In genomic region chr4:183659919-183660318, GRCh38 we compare ENCODE assay signal across 8 cellular contexts. TPM values are rescaled to one million over a fixed set of nuclear protein-coding genes. Genes with fewer than 3 reads are reported as not detected.
DNase-seq lines count a peak whose midpoint lies in the region; ATAC-seq and TF ChIP-seq lines count a peak whose summit lies in the region.

No MANE protein-coding gene starts in this region.

- peaks cover 39% of the 10 kb centered on the region for H3K4me1 Mint-ChIP-seq in activated CD4-positive, alpha-beta T cell treated with anti-CD3 and anti-CD28 coated beads, Interleukin-2, amount 10 ng/mL, durations not matched to agents 7 days and 5 days
- peaks cover 35% of the 10 kb centered on the region for H3K4me1 Mint-ChIP-seq in activated CD4-positive, alpha-beta memory T cell treated with anti-CD3 and anti-CD28 coated beads for 36 hours (ENCODE audit: low read depth)

- intact Hi-C loops in activated CD4-positive, alpha-beta memory T cell treated with anti-CD3 and anti-CD28 coated beads for 36 hours (cut with micrococcal nuclease): loop anchor here (1.0 to 2.0 kb wide), 6 partner anchors 63 to 742 kb away; partner anchors contain the start of gene CDKN2AIP
- intact Hi-C loops in stomach (cut with DNase I; ENCODE audit: low total_unique reads): no loop called here

- H3K27me3 Mint-ChIP-seq in activated CD4-positive, alpha-beta T cell treated with anti-CD3 and anti-CD28 coated beads, Interleukin-2, amount 10 ng/mL, durations not matched to agents 7 days and 5 days: no peaks in the 10 kb centered on the region
- H3K27me3 Mint-ChIP-seq in activated CD4-positive, alpha-beta memory T cell treated with anti-CD3 and anti-CD28 coated beads for 36 hours: no peaks in the 10 kb centered on the region

- H3K4me3 Mint-ChIP-seq in activated CD4-positive, alpha-beta T cell treated with anti-CD3 and anti-CD28 coated beads, Interleukin-2, amount 10 ng/mL, durations not matched to agents 7 days and 5 days: peak overlapping the region; percentile 86
- peak overlapping the region; percentile 85 for H3K4me3 Mint-ChIP-seq in activated CD4-positive, alpha-beta memory T cell treated with anti-CD3 and anti-CD28 coated beads for 36 hours

- CTCF ChIA-PET in activated CD4-positive, alpha-beta T cell treated with anti-CD3 and anti-CD28 coated beads, Interleukin-2, amount 10 ng/mL, durations not matched to agents 7 days and 5 days (lab: Charles Lee): interaction anchor here (0.6 to 1.2 kb wide), 4 partner anchors 8 to 564 kb away, joined by 3 read pairs; no protein-coding TSS in a partner anchor
- CTCF ChIA-PET in activated CD4-positive, alpha-beta memory T cell treated with anti-CD3 and anti-CD28 coated beads for 36 hours (lab: Charles Lee): interaction anchor here (0.9 to 1.4 kb wide), 3 partner anchors 13 to 190 kb away, joined by 3 to 5 read pairs (median 3); no protein-coding TSS in a partner anchor

- no peak for TF ChIP-seq EP300 in stomach (IDR thresholded peaks at IDR 0.05)

- no peaks in the 10 kb centered on the region for H3K27me3 ChIP-seq in iPS-18a (ENCODE audit: control insufficient read depth, insufficient read depth, low read length)
- no peaks in the 10 kb centered on the region for H3K27me3 ChIP-seq in stomach

- H3K36me3 ChIP-seq in iPS-18a (ENCODE audit: control insufficient read depth, low read depth, low read length): peaks cover 9% of the 10 kb centered on the region
- H3K36me3 ChIP-seq in stomach: peaks cover 0 to 17% (median 15%) of the 10 kb centered on the region in 4 donors

- WGBS in stomach, 5 donors: 2 to 7% (median 4%) methylated on average over 10 of the region's 10 CpGs

- H3K4me1 ChIP-seq in iPS-18a (ENCODE audit: control insufficient read depth, low read depth, low read length) (peaks cover 14% of the 10 kb centered on the region), stomach (peaks cover 7 to 48% (median 33%) of the 10 kb centered on the region in 4 donors)

- H3K27ac ChIP-seq in iPS-18a (ENCODE audit: low read length) (peak overlapping the region; percentile 18), stomach (peak overlapping the region in 4 of 5 donors; percentile 90 to 96 (median 93))

- ATAC-seq in HG03521 (IDR thresholded peaks at IDR 0.05; ENCODE audit: unreplicated experiment) (no peak), GM19463 (IDR thresholded peaks at IDR 0.05; ENCODE audit: unreplicated experiment) (no peak)

- peak overlapping the region; percentile 96 for H3K27ac Mint-ChIP-seq in activated CD4-positive, alpha-beta T cell treated with anti-CD3 and anti-CD28 coated beads, Interleukin-2, amount 10 ng/mL, durations not matched to agents 7 days and 5 days
- peak overlapping the region; percentile 80 for H3K27ac Mint-ChIP-seq in activated CD4-positive, alpha-beta memory T cell treated with anti-CD3 and anti-CD28 coated beads for 36 hours

- peak overlapping the region; percentile 96 for H3K4me3 ChIP-seq in iPS-18a (ENCODE audit: low read length)
- peak overlapping the region; percentile 62 to 91 (median 78) for H3K4me3 ChIP-seq in stomach

- no peak for TF ChIP-seq POLR2A in stomach (IDR thresholded peaks at IDR 0.05)

- no peak for DNase-seq in activated CD4-positive, alpha-beta T cell treated with anti-CD3 and anti-CD28 coated beads, Interleukin-2, amount 10 ng/mL, durations not matched to agents 7 days and 5 days
- no peak for DNase-seq in activated CD4-positive, alpha-beta T cell treated with anti-CD3 and anti-CD28 coated beads, Interleukin-2, amount 50 U/mL, for 48 hours
- no peak for DNase-seq in activated CD4-positive, alpha-beta memory T cell treated with anti-CD3 and anti-CD28 coated beads for 36 hours
- DNase-seq in stomach (no peak), NCI-H774 (lab: John Stamatoyannopoulos, UW) (no peak)

- TF ChIP-seq CTCF in stomach (IDR thresholded peaks at IDR 0.05): no peak

- POLR2A ChIA-PET in activated CD4-positive, alpha-beta T cell treated with anti-CD3 and anti-CD28 coated beads, Interleukin-2, amount 10 ng/mL, durations not matched to agents 7 days and 5 days (lab: Charles Lee): interaction anchor here (1.8 kb wide), 1 partner anchor 216 kb away, joined by 4 read pairs; the partner anchor contains the start of gene CDKN2AIP
- POLR2A ChIA-PET in activated CD4-positive, alpha-beta memory T cell treated with anti-CD3 and anti-CD28 coated beads for 36 hours (lab: Charles Lee): interaction anchor here (0.7 to 1.1 kb wide), 3 partner anchors 155 to 216 kb away, joined by 3 to 6 read pairs (median 3); partner anchors contain the start of genes CDKN2AIP and ING2

- no peaks in the 10 kb centered on the region for H3K9me3 Mint-ChIP-seq in activated CD4-positive, alpha-beta T cell treated with anti-CD3 and anti-CD28 coated beads, Interleukin-2, amount 10 ng/mL, durations not matched to agents 7 days and 5 days
- no peaks in the 10 kb centered on the region for H3K9me3 Mint-ChIP-seq in activated CD4-positive, alpha-beta memory T cell treated with anti-CD3 and anti-CD28 coated beads for 36 hours

- peak overlapping the region; percentile 87 for H3K9ac ChIP-seq in iPS-18a (ENCODE audit: low read length)

- peaks cover 10% of the 10 kb centered on the region for H3K36me3 Mint-ChIP-seq in activated CD4-positive, alpha-beta T cell treated with anti-CD3 and anti-CD28 coated beads, Interleukin-2, amount 10 ng/mL, durations not matched to agents 7 days and 5 days (ENCODE audit: low read depth)
- peaks cover 10% of the 10 kb centered on the region for H3K36me3 Mint-ChIP-seq in activated CD4-positive, alpha-beta memory T cell treated with anti-CD3 and anti-CD28 coated beads for 36 hours

- H3K9me3 ChIP-seq in iPS-18a (ENCODE audit: control insufficient read depth, low read depth, low read length) (no peaks in the 10 kb centered on the region), stomach (no peaks in the 10 kb centered on the region)

RNA-seq across cellular contexts. Expression of gene TRAPPC11, which starts 0.8 kb away (rescaled TPM):
- 10 to 100 TPM; 28.0 to 33.1 TPM for total RNA-seq in activated CD4-positive, alpha-beta T cell treated with anti-CD3 and anti-CD28 coated beads, Interleukin-2, amount 10 ng/mL, durations not matched to agents 7 days and 5 days
- total RNA-seq in activated CD4-positive, alpha-beta memory T cell treated with anti-CD3 and anti-CD28 coated beads for 36 hours: 10 to 100 TPM; 29.7 to 30.2 TPM
- total RNA-seq in stomach: 100 to 1,000 TPM in 1 of 5 donors, 10 to 100 TPM in 4; 47.5 to 173 (median 93.1) TPM
- 10 to 100 TPM; 10.6 to 13.3 (median 12.5) TPM for polyA plus RNA-seq in stomach

RNA-seq across cellular contexts. Expression of gene RWDD4, which starts 0.9 kb away (rescaled TPM):
- total RNA-seq in activated CD4-positive, alpha-beta T cell treated with anti-CD3 and anti-CD28 coated beads, Interleukin-2, amount 10 ng/mL, durations not matched to agents 7 days and 5 days: 10 to 100 TPM; 13.2 to 14.8 TPM
- 10 to 100 TPM; 19.4 to 19.8 TPM for total RNA-seq in activated CD4-positive, alpha-beta memory T cell treated with anti-CD3 and anti-CD28 coated beads for 36 hours
- 10 to 100 TPM in 3 of 5 donors, 1 to 10 TPM in 2; 3.8 to 36.4 (median 11.2) TPM for total RNA-seq in stomach
- 10 to 100 TPM; 14.1 to 22.1 (median 15.1) TPM for polyA plus RNA-seq in stomach
